ENCODE assay signal across 8 cellular contexts in genomic region chr6:44304282-44305199, GRCh38. TPM values are rescaled to one million over a fixed set of nuclear protein-coding genes. Genes with fewer than 3 reads are reported as not detected.
A peak's percentile ranks its signal among the peaks of the same experiment; 100 is the strongest.
DNase-seq lines count a peak whose midpoint lies in the region; ATAC-seq and TF ChIP-seq lines count a peak whose summit lies in the region.

No MANE protein-coding gene starts in this region.

- H3F3A ChIP-seq in PC-3 (ENCODE audit: low read length, unreplicated experiment), result no peaks in the 10 kb centered on the region

- H3K4me3 Mint-ChIP-seq in activated naive CD4-positive, alpha-beta T cell treated with anti-CD3 and anti-CD28 coated beads, Interleukin-2, amount 10 ng/mL, durations not matched to agents 7 days and 5 days, result no peak overlapping the region

- no peaks in the 10 kb centered on the region for H3K27me3 ChIP-seq in PC-3 (ENCODE audit: low read length)

- H3K27me3 Mint-ChIP-seq in activated naive CD4-positive, alpha-beta T cell treated with anti-CD3 and anti-CD28 coated beads, Interleukin-2, amount 10 ng/mL, durations not matched to agents 7 days and 5 days, result no peaks in the 10 kb centered on the region

- H3K9me3 Mint-ChIP-seq in activated naive CD4-positive, alpha-beta T cell treated with anti-CD3 and anti-CD28 coated beads, Interleukin-2, amount 10 ng/mL, durations not matched to agents 7 days and 5 days, result no peaks in the 10 kb centered on the region

- no peaks in the 10 kb centered on the region for H3K4me1 ChIP-seq in PC-3 (ENCODE audit: insufficient read depth, low read length)

- intact Hi-C loops in PC-3 (cut with micrococcal nuclease) (loop anchor here (5.0 kb wide), 1 partner anchor 37 kb away; the partner anchor contains the start of gene NFKBIE), left ventricle myocardium superior (cut with micrococcal nuclease) (no loop called here)

- TF ChIP-seq CTCF in GM12872 (IDR thresholded peaks at IDR 0.05; ENCODE audit: insufficient read depth, low read depth, low read length), result peak; percentile 92
- peak; percentile 77 for TF ChIP-seq CTCF in PC-3 (conservative IDR thresholded peaks at IDR 0.05; ENCODE audit: low read depth, low read length)

- H4K20me1 ChIP-seq in PC-3 (ENCODE audit: low read length), result no peaks in the 10 kb centered on the region

- peak; percentile 40 for DNase-seq in ACHN
- DNase-seq in PC-3, result peak; percentile 35
- DNase-seq in activated naive CD4-positive, alpha-beta T cell treated with anti-CD3 and anti-CD28 coated beads, Interleukin-2, amount 10 ng/mL, durations not matched to agents 7 days and 5 days, result peak; percentile 51
- DNase-seq in left ventricle myocardium superior, result peak; percentile 45
- peak; percentile 43 to 50 for DNase-seq in stimulated activated CD4-positive, alpha-beta T cell treated with anti-CD3 and anti-CD28 coated beads, Interleukin-2, amount 100 ng/mL, for 24 hours

- ATAC-seq in PC-3 (peak; percentile 62), left ventricle myocardium superior (no peak), HG02981 (IDR thresholded peaks at IDR 0.05; ENCODE audit: unreplicated experiment) (no peak), HG03457 (IDR thresholded peaks at IDR 0.05; ENCODE audit: unreplicated experiment) (no peak)

- no peaks in the 10 kb centered on the region for H3K9me3 ChIP-seq in PC-3 (ENCODE audit: low read length)

- no peak overlapping the region for H3K27ac ChIP-seq in PC-3 (ENCODE audit: low read length)

- no peaks in the 10 kb centered on the region for H3K4me1 Mint-ChIP-seq in activated naive CD4-positive, alpha-beta T cell treated with anti-CD3 and anti-CD28 coated beads, Interleukin-2, amount 10 ng/mL, durations not matched to agents 7 days and 5 days

- no TSS peak for BruUV-seq in PC-3 (replicated peaks; lab: Mats Ljungman, UMichigan)

- H3K36me3 ChIP-seq in PC-3 (ENCODE audit: low read depth, low read length), result peaks cover 41% of the 10 kb centered on the region

- no peak overlapping the region for H3K9ac ChIP-seq in PC-3 (ENCODE audit: low read length)

- H3K36me3 Mint-ChIP-seq in activated naive CD4-positive, alpha-beta T cell treated with anti-CD3 and anti-CD28 coated beads, Interleukin-2, amount 10 ng/mL, durations not matched to agents 7 days and 5 days, result peaks cover 24% of the 10 kb centered on the region

- in situ Hi-C loops in ACHN (cut with HindIII; ENCODE audit: low pct_ligation_motif_present, low pct_unique_long_range_greater_than_20kb, low sequenced_read_pairs), result no loop called here

- H3K27ac Mint-ChIP-seq in activated naive CD4-positive, alpha-beta T cell treated with anti-CD3 and anti-CD28 coated beads, Interleukin-2, amount 10 ng/mL, durations not matched to agents 7 days and 5 days, result no peak overlapping the region

- no peak overlapping the region for H3K4me3 ChIP-seq in PC-3 (ENCODE audit: low read length)

- H3K9me2 ChIP-seq in PC-3 (replicated peaks; ENCODE audit: low read length), result no peaks in the 10 kb centered on the region

- no peak overlapping the region for H3K4me2 ChIP-seq in PC-3 (ENCODE audit: low read length)

- CTCF ChIA-PET in PC-3 (lab: Charles Lee), result no interaction called here
- CTCF ChIA-PET in activated naive CD4-positive, alpha-beta T cell treated with anti-CD3 and anti-CD28 coated beads, Interleukin-2, amount 10 ng/mL, durations not matched to agents 7 days and 5 days (lab: Charles Lee), result interaction anchor here (1.0 to 7.7 kb wide), 21 partner anchors 8 to 132 kb away, joined by 3 to 83 read pairs (median 5); partner anchors contain the start of genes AARS2 and TMEM151B

- H3K79me2 ChIP-seq in PC-3 (ENCODE audit: low read length), result no peaks in the 10 kb centered on the region

- POLR2A ChIA-PET in PC-3 (lab: Charles Lee; ENCODE audit: unreplicated experiment), result no interaction called here

- H2AFZ ChIP-seq in PC-3 (ENCODE audit: low read length), result no peak overlapping the region

RNA-seq across cellular contexts. Expression of gene AARS2, which starts 8.6 kb away (rescaled TPM):
- total RNA-seq in PC-3 (2014; rRNA removed) (26.2 and 30.4 TPM in 2 replicates), left ventricle myocardium superior (11.5 TPM)

RNA-seq across cellular contexts. Expression of gene TMEM151B, which starts 34.3 kb away (rescaled TPM):
- total RNA-seq in PC-3 (2014; rRNA removed), result not detected in 2 replicates
- total RNA-seq in left ventricle myocardium superior, result not detected

RNA-seq across cellular contexts. Expression of gene SPATS1, which starts 37.9 kb away (rescaled TPM):
- not detected in 2 replicates for total RNA-seq in PC-3 (2014; rRNA removed)
- not detected for total RNA-seq in left ventricle myocardium superior

RNA-seq across cellular contexts. Expression of gene NFKBIE, which starts 39.2 kb away (rescaled TPM):
- 7.4 and 28.7 TPM in 2 replicates for total RNA-seq in PC-3 (2014; rRNA removed)
- 3.1 TPM for total RNA-seq in left ventricle myocardium superior

RNA-seq across cellular contexts. Expression of gene SLC35B2, which starts 47.2 kb away (rescaled TPM):
- 90.6 and 109 TPM in 2 replicates for total RNA-seq in PC-3 (2014; rRNA removed)
- 20.0 TPM for total RNA-seq in left ventricle myocardium superior
